ENCODE assay signal across 22 cellular contexts in genomic region chr5:157959355-157959754, GRCh38.
"Had no signal": no experiment of that assay in that cellular context is flagged by ENCODE, and none has a peak within 500 bp of the region (broad histone marks: within the 10 kb centered on the region; RNA-seq: fewer than 3 reads in every experiment).

No MANE protein-coding gene starts in this region.

- H3K4me1 ChIP-seq: pancreas, prostate gland, right atrium auricular region, spleen, suprapubic skin, tibial nerve had no signal

- ATAC-seq: activated CD4-positive, CD25-positive, alpha-beta regulatory T cell treated with anti-CD3 and anti-CD28 coated beads, Interleukin-2, amount 50 U/mL, for 24 hours; gastroesophageal sphincter; left colon; pancreas had no signal

- H3K27me3 ChIP-seq: gastroesophageal sphincter, pancreas, right atrium auricular region, suprapubic skin, tibial nerve had no signal

- H3K36me3 ChIP-seq: gastroesophageal sphincter, pancreas, prostate gland, right atrium auricular region, spleen, suprapubic skin, tibial nerve, WERI-Rb-1 had no signal

- H3K9me3 ChIP-seq: pancreas, prostate gland, spleen, suprapubic skin had no signal

- H3K4me3 ChIP-seq: gastroesophageal sphincter, pancreas, prostate gland, right atrium auricular region, spleen, suprapubic skin, tibial nerve had no signal

- H3K27ac ChIP-seq: gastroesophageal sphincter, pancreas, prostate gland, right atrium auricular region, spleen, suprapubic skin, tibial nerve, WERI-Rb-1 had no signal

- DNase-seq: activated CD4-positive, alpha-beta T cell treated with anti-CD3 and anti-CD28 coated beads for 48 hours; activated CD4-positive, alpha-beta T cell treated with anti-CD3 and anti-CD28 coated beads, Interleukin-2, amount 50 U/mL, for 48 hours; activated CD8-positive, alpha-beta memory T cell treated with anti-CD3 and anti-CD28 coated beads for 24 hours; activated effector memory CD4-positive, alpha-beta T cell treated with Interleukin-2 at 50 U/mL for 16 hours; activated naive CD4-positive, alpha-beta T cell treated with Interleukin-2 at 50 U/mL for 16 hours; anterior cingulate cortex; effector memory CD4-positive, alpha-beta T cell; hippocampal formation; mammary epithelial cell; naive B cell; pancreas; spleen; stimulated activated naive CD4-positive, alpha-beta T cell; T1000; WERI-Rb-1 had no signal
